In the genomic region with DNA sequence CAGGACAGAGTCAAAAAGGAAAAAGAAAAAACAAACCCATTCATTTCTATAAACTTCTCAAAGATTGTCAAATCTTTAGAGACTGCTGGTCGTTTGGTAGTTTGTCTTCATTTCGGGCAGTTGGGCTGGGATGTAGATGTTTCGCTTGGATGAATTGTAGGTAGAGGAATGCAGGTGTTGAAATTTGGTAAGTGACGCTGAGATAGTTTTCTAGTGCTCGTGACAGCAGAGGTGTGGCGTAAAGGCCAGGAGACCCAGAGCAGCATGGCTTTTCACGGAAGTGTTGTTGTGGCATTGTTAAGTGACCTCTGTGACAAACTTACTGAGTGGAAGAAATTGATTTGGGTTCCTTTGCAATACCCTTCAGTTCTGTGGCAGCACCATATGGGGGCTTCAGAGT, we compare ENCODE assay signal across 20 cellular contexts.
"Had no signal": no experiment of that assay in that cellular context is flagged by ENCODE, and none has a peak within 500 bp of the region (broad histone marks: within the 10 kb centered on the region; RNA-seq: fewer than 3 reads in every experiment).

No MANE protein-coding gene starts in this region.

- DNase-seq: KBM-7, NCI-H1092, NCI-H1105 treated with DMSO at 0.1 percent for 48 hours, NCI-H1417 treated with DMSO at 0.1 percent for 48 hours, NCI-H187, NCI-H2029, NCI-H2081 treated with DMSO at 0.1 percent for 48 hours, NCI-H2171, NCI-H226, NCI-H446, NCI-H510A, NCI-H524 treated with DMSO at 0.1 percent for 48 hours, NCI-H69, NCI-H774, PC-3, SHP77, SK-N-SH had no signal

- ATAC-seq: Panc1, PC-3 had no signal

- H3K9me2 ChIP-seq: SK-N-SH had no signal

- H3K9ac ChIP-seq: SK-N-SH had no signal

- H3K9me3 ChIP-seq: SK-N-SH had no signal

- H3K27ac ChIP-seq: HL-60, RWPE1 had no signal

- H3K4me2 ChIP-seq: SK-N-SH had no signal
